In genomic region chr2:5914831-5915611, GRCh38 we compare ENCODE assay signal across 11 cellular contexts.
DNase-seq lines count a peak whose midpoint lies in the region; ATAC-seq and TF ChIP-seq lines count a peak whose summit lies in the region.
"Had no signal": no experiment of that assay in that cellular context is flagged by ENCODE, and none has a peak within 500 bp of the region (broad histone marks: within the 10 kb centered on the region; RNA-seq: fewer than 3 reads in every experiment).

No MANE protein-coding gene starts in this region.

- TF ChIP-seq CTCF in PC-3 (conservative IDR thresholded peaks at IDR 0.05; ENCODE audit: low read depth, low read length) (no peak), glutamatergic neuron (IDR thresholded peaks at IDR 0.05; ENCODE audit: partially characterized antibody, unreplicated experiment) (no peak), omental fat pad (IDR thresholded peaks at IDR 0.05) (no peak)

- peaks cover 8% of the 10 kb centered on the region; the same call in 1 of the 2 replicates for H3K9me3 ChIP-seq in PC-3 (ENCODE audit: low read length)

- peaks cover 17% of the 10 kb centered on the region for H3K36me3 Mint-ChIP-seq in glutamatergic neuron (ENCODE audit: unreplicated experiment)
- H3K36me3 Mint-ChIP-seq: activated naive CD4-positive, alpha-beta T cell treated with anti-CD3 and anti-CD28 coated beads, Interleukin-2, amount 10 ng/mL, durations not matched to agents 7 days and 5 days had no signal

- H3K4me3 ChIP-seq in PC-3 (ENCODE audit: low read length) = no peak overlapping the region

- no TSS peak for BruUV-seq in PC-3 (replicated peaks; lab: Mats Ljungman, UMichigan)

- no peak overlapping the region for H3K4me2 ChIP-seq in PC-3 (ENCODE audit: low read length)

- H3K4me1 ChIP-seq in PC-3 (ENCODE audit: insufficient read depth, low read length) = no peaks in the 10 kb centered on the region

- in situ Hi-C loops in KBM-7 (cut with MboI; ENCODE audit: low pct_unique_long_range_greater_than_20kb, low sequenced_read_pairs) = no loop called here

- no peak overlapping the region for H3K9ac ChIP-seq in PC-3 (ENCODE audit: low read length)

- H3K27ac ChIP-seq in PC-3 (ENCODE audit: low read length) = no peak overlapping the region

- POLR2A ChIA-PET in PC-3 (lab: Charles Lee; ENCODE audit: unreplicated experiment) = no interaction called here

- H3K4me1 Mint-ChIP-seq in glutamatergic neuron (ENCODE audit: low read depth, unreplicated experiment) = peaks cover 28% of the 10 kb centered on the region
- H3K4me1 Mint-ChIP-seq: activated B cell treated with CpG ODN at 0.5 μM for 24 hours; activated naive CD4-positive, alpha-beta T cell treated with anti-CD3 and anti-CD28 coated beads, Interleukin-2, amount 10 ng/mL, durations not matched to agents 7 days and 5 days had no signal

- H3K9me3 Mint-ChIP-seq in glutamatergic neuron (ENCODE audit: unreplicated experiment) = peaks cover 9% of the 10 kb centered on the region

- intact Hi-C loops in PC-3 (cut with micrococcal nuclease) = no loop called here

- ATAC-seq in PC-3 (no peak), omental fat pad (ENCODE audit: low FRiP score) (peak; percentile 57), HG03280 (IDR thresholded peaks at IDR 0.05; ENCODE audit: unreplicated experiment) (no peak)

- H3K36me3 ChIP-seq in PC-3 (ENCODE audit: low read depth, low read length) = no peaks in the 10 kb centered on the region

- H3K9me2 ChIP-seq in PC-3 (replicated peaks; ENCODE audit: low read length) = no peaks in the 10 kb centered on the region

- H3K4me3 Mint-ChIP-seq in glutamatergic neuron (ENCODE audit: unreplicated experiment) = no peak overlapping the region
- H3K4me3 Mint-ChIP-seq: activated B cell treated with CpG ODN at 0.5 μM for 24 hours; activated naive CD4-positive, alpha-beta T cell treated with anti-CD3 and anti-CD28 coated beads, Interleukin-2, amount 10 ng/mL, durations not matched to agents 7 days and 5 days had no signal

- H2AFZ ChIP-seq in PC-3 (ENCODE audit: low read length) = no peak overlapping the region

- no peaks in the 10 kb centered on the region for H3K27me3 ChIP-seq in PC-3 (ENCODE audit: low read length)

- DNase-seq in Daoy (ENCODE audit: low read depth) (peak; percentile 87), PC-3 (peak; percentile 2), glutamatergic neuron (peak; percentile 45), omental fat pad (ENCODE audit: low spot score) (no peak), T-helper 1 cell (no peak), KBM-7 (no peak)
- DNase-seq in activated naive CD4-positive, alpha-beta T cell (lab: John Stamatoyannopoulos, UW) = no peak
- DNase-seq: activated B cell treated with CpG ODN at 0.5 μM for 24 hours; activated naive CD4-positive, alpha-beta T cell treated with anti-CD3 and anti-CD28 coated beads, Interleukin-2, amount 10 ng/mL, durations not matched to agents 7 days and 5 days; COR-L47 had no signal

- H3K27ac Mint-ChIP-seq in glutamatergic neuron (ENCODE audit: unreplicated experiment) = peak overlapping the region; percentile 71
- H3K27ac Mint-ChIP-seq: activated B cell treated with CpG ODN at 0.5 μM for 24 hours; activated naive CD4-positive, alpha-beta T cell treated with anti-CD3 and anti-CD28 coated beads, Interleukin-2, amount 10 ng/mL, durations not matched to agents 7 days and 5 days had no signal

- peaks cover 3% of the 10 kb centered on the region for H3K27me3 Mint-ChIP-seq in glutamatergic neuron (ENCODE audit: unreplicated experiment)
- H3K27me3 Mint-ChIP-seq: activated B cell treated with CpG ODN at 0.5 μM for 24 hours; activated naive CD4-positive, alpha-beta T cell treated with anti-CD3 and anti-CD28 coated beads, Interleukin-2, amount 10 ng/mL, durations not matched to agents 7 days and 5 days had no signal

- CTCF ChIA-PET in PC-3 (lab: Charles Lee) = no interaction called here

- no peaks in the 10 kb centered on the region for H4K20me1 ChIP-seq in PC-3 (ENCODE audit: low read length)

- H3F3A ChIP-seq in PC-3 (ENCODE audit: low read length, unreplicated experiment) = no peaks in the 10 kb centered on the region

- no peaks in the 10 kb centered on the region for H3K79me2 ChIP-seq in PC-3 (ENCODE audit: low read length)

Comparison
In these comparisons a context has a peak if more than half of its experiments do, and no peak if none do; other contexts are left out.
1. DNase-seq: peak in Daoy (single experiment), PC-3 (single experiment) and glutamatergic neuron (single experiment); none in omental fat pad (single experiment), T-helper 1 cell (0 of 5), KBM-7 (single experiment) and activated naive CD4-positive, alpha-beta T cell (0 of 4).